ENCODE assay signal across 8 cellular contexts in genomic region chr19:18388328-18389094, GRCh38. TPM values are rescaled to one million over a fixed set of nuclear protein-coding genes. Genes with fewer than 3 reads are reported as not detected.
DNase-seq lines count a peak whose midpoint lies in the region; ATAC-seq and TF ChIP-seq lines count a peak whose summit lies in the region.

No MANE protein-coding gene starts in this region.

- peaks cover 15% of the 10 kb centered on the region for H3K27me3 Mint-ChIP-seq in dendritic cell treated with granulocyte-macrophage colony-stimulating factor and Interleukin-4, amounts not matched to agents 40 ng/mL and 50 ng/mL, for 4 days

- H3K27me3 ChIP-seq in lower lobe of right lung (ENCODE audit: low read depth): no peaks in the 10 kb centered on the region

- TF ChIP-seq CTCF in lower lobe of right lung (IDR thresholded peaks at IDR 0.05): peak; percentile 100

- peak overlapping the region; percentile 64 for H3K27ac ChIP-seq in lower lobe of right lung

- H3K4me3 ChIP-seq in lower lobe of right lung: peak overlapping the region; percentile 53

- H3K4me1 Mint-ChIP-seq in dendritic cell treated with granulocyte-macrophage colony-stimulating factor and Interleukin-4, amounts not matched to agents 40 ng/mL and 50 ng/mL, for 4 days (ENCODE audit: low read depth): peaks cover 75% of the 10 kb centered on the region

- peak; percentile 62 to 84 (median 71) for DNase-seq in NCI-H1417 (lab: John Stamatoyannopoulos, UW)
- no peak for DNase-seq in NCI-H1417 treated with DMSO at 0.1 percent for 48 hours (lab: John Stamatoyannopoulos, UW)
- peak; percentile 87 for DNase-seq in NCI-H2227 (lab: John Stamatoyannopoulos, UW; ENCODE audit: unreplicated experiment)
- peak; percentile 86 for DNase-seq in activated CD4-positive, alpha-beta T cell treated with anti-CD3 and anti-CD28 coated beads for 48 hours
- DNase-seq in lower lobe of right lung: peak; percentile 91
- DNase-seq in stimulated activated CD4-positive, alpha-beta T cell treated with anti-CD3 and anti-CD28 coated beads, TNF-alpha, amount 100 ng/mL, for 24 hours (ENCODE audit: low read depth in 3 of 3): peak; percentile 67 to 78 (median 68)

- peak overlapping the region; percentile 80 for H3K4me3 Mint-ChIP-seq in dendritic cell treated with granulocyte-macrophage colony-stimulating factor and Interleukin-4, amounts not matched to agents 40 ng/mL and 50 ng/mL, for 4 days

- no peaks in the 10 kb centered on the region for H3K9me3 ChIP-seq in lower lobe of right lung

- peak overlapping the region; percentile 86 for H3K27ac Mint-ChIP-seq in dendritic cell treated with granulocyte-macrophage colony-stimulating factor and Interleukin-4, amounts not matched to agents 40 ng/mL and 50 ng/mL, for 4 days

- intact Hi-C loops in dendritic cell treated with granulocyte-macrophage colony-stimulating factor and Interleukin-4, amounts not matched to agents 40 ng/mL and 50 ng/mL, for 4 days (cut with micrococcal nuclease): loop anchor here (2.0 to 5.0 kb wide), 2 partner anchors 20 to 41 kb away; no protein-coding TSS in a partner anchor
- intact Hi-C loops in lower lobe of right lung (cut with DNase I): no loop called here

- no peaks in the 10 kb centered on the region for H3K9me3 Mint-ChIP-seq in dendritic cell treated with granulocyte-macrophage colony-stimulating factor and Interleukin-4, amounts not matched to agents 40 ng/mL and 50 ng/mL, for 4 days

- H3K4me1 ChIP-seq in lower lobe of right lung: peaks cover 49% of the 10 kb centered on the region

- H3K36me3 ChIP-seq in lower lobe of right lung: peaks cover 7% of the 10 kb centered on the region

- H3K36me3 Mint-ChIP-seq in dendritic cell treated with granulocyte-macrophage colony-stimulating factor and Interleukin-4, amounts not matched to agents 40 ng/mL and 50 ng/mL, for 4 days (ENCODE audit: low read depth): peaks cover 39% of the 10 kb centered on the region

- ATAC-seq in HG02981 (IDR thresholded peaks at IDR 0.05; ENCODE audit: unreplicated experiment): peak; percentile 63
- ATAC-seq in lower lobe of right lung: peak; percentile 80 to 88

RNA-seq across cellular contexts. Expression of gene GDF15, which starts 2.6 kb away (rescaled TPM):
- total RNA-seq in lower lobe of right lung: 21.2 TPM

RNA-seq across cellular contexts. Expression of gene LRRC25, which starts 8.9 kb away (rescaled TPM):
- 35.4 TPM for total RNA-seq in lower lobe of right lung

RNA-seq across cellular contexts. Expression of gene SSBP4, which starts 30.7 kb away (rescaled TPM):
- total RNA-seq in lower lobe of right lung: 65.6 TPM

RNA-seq across cellular contexts. Expression of gene PGPEP1, which starts 48.1 kb away (rescaled TPM):
- total RNA-seq in lower lobe of right lung: 40.9 TPM

RNA-seq across cellular contexts. Expression of gene ISYNA1, which starts 49.4 kb away (rescaled TPM):
- total RNA-seq in lower lobe of right lung: 30.6 TPM
